15 cellular contexts compared by ENCODE assay signal in the genomic region with DNA sequence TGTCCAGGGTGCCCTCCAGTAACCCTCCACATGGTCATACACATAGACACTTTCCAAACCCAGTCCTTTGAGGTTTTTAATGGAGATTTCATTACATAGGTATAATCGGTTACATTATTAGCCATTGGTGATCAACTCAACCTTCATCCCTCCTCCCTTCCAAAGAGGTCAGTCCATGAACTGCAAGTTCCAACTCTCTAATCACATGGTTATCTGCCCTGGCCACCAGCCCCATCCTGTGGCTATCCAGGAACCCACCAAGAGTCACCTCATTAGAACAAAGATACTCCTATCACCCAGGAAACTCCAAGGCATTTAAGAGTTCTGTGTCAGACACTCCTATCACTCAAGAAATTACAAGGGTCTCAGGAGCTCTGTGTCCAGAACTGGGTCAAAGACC. TPM values are rescaled to one million over a fixed set of nuclear protein-coding genes. Genes with fewer than 3 reads are reported as not detected.
A peak's percentile ranks its signal among the peaks of the same experiment; 100 is the strongest.
DNase-seq lines count a peak whose midpoint lies in the region; ATAC-seq and TF ChIP-seq lines count a peak whose summit lies in the region.
"Had no signal": no experiment of that assay in that cellular context is flagged by ENCODE, and none has a peak within 500 bp of the region (broad histone marks: within the 10 kb centered on the region; RNA-seq: fewer than 3 reads in every experiment).

No MANE protein-coding gene starts in this region.

- H3K4me3 Mint-ChIP-seq in CD4-positive, alpha-beta T cell: no peak overlapping the region
- H3K4me3 Mint-ChIP-seq: activated naive CD8-positive, alpha-beta T cell treated with anti-CD3 and anti-CD28 coated beads for 36 hours; central memory CD8-positive, alpha-beta T cell; WTC11 had no signal

- intact Hi-C loops in CD4-positive, alpha-beta T cell (cut with DNase I, micrococcal nuclease): no loop called here

- H3K9me3 ChIP-seq in CD4-positive, alpha-beta T cell (ENCODE audit: control insufficient read depth, low read length): no peaks in the 10 kb centered on the region
- H3K9me3 ChIP-seq: HAP-1, lower lobe of right lung had no signal

- H3K9me3 Mint-ChIP-seq in CD4-positive, alpha-beta T cell: no peaks in the 10 kb centered on the region
- H3K9me3 Mint-ChIP-seq: activated naive CD8-positive, alpha-beta T cell treated with anti-CD3 and anti-CD28 coated beads for 36 hours; central memory CD8-positive, alpha-beta T cell; WTC11 had no signal

- ATAC-seq in foreskin keratinocyte: no peak
- no peak for ATAC-seq in CD4-positive, alpha-beta T cell (ENCODE audit: poor library complexity)
- ATAC-seq: lower lobe of right lung, WTC11 had no signal

- no peak overlapping the region for H3K27ac Mint-ChIP-seq in CD4-positive, alpha-beta T cell
- H3K27ac Mint-ChIP-seq: activated naive CD8-positive, alpha-beta T cell treated with anti-CD3 and anti-CD28 coated beads for 36 hours; WTC11 had no signal

- CTCF ChIA-PET in CD4-positive, alpha-beta T cell (lab: Charles Lee): no interaction called here

- peaks cover 23% of the 10 kb centered on the region for H3K27me3 Mint-ChIP-seq in CD4-positive, alpha-beta T cell

- H3K27me3 ChIP-seq in foreskin keratinocyte: peaks cover 36% of the 10 kb centered on the region
- no peaks in the 10 kb centered on the region for H3K27me3 ChIP-seq in CD4-positive, alpha-beta T cell (ENCODE audit: control insufficient read depth, insufficient read depth, low read length)

- TF ChIP-seq CTCF in AG10803 (conservative IDR thresholded peaks at IDR 0.05; ENCODE audit: low read length) (peak; percentile 38), foreskin keratinocyte (conservative IDR thresholded peaks at IDR 0.05) (peak; percentile 37)
- no peak for TF ChIP-seq CTCF in CD4-positive, alpha-beta T cell (IDR thresholded peaks at IDR 0.05)

- H3K36me3 Mint-ChIP-seq in CD4-positive, alpha-beta T cell (ENCODE audit: low read depth): no peaks in the 10 kb centered on the region
- H3K36me3 Mint-ChIP-seq: activated naive CD8-positive, alpha-beta T cell treated with anti-CD3 and anti-CD28 coated beads for 36 hours; WTC11 had no signal

- H3K4me1 ChIP-seq in foreskin keratinocyte: no peaks in the 10 kb centered on the region
- H3K4me1 ChIP-seq: HAP-1 had no signal

- no peak overlapping the region for H3K4me3 ChIP-seq in AG10803 (ENCODE audit: low read length)
- H3K4me3 ChIP-seq: HAP-1, lower lobe of right lung, SK-N-MC had no signal

- POLR2A ChIA-PET in CD4-positive, alpha-beta T cell (lab: Charles Lee): no interaction called here

- H3K4me1 Mint-ChIP-seq in CD4-positive, alpha-beta T cell (ENCODE audit: low read depth): no peaks in the 10 kb centered on the region
- H3K4me1 Mint-ChIP-seq: central memory CD8-positive, alpha-beta T cell had no signal

- no peak overlapping the region for H3K27ac ChIP-seq in foreskin keratinocyte
- H3K27ac ChIP-seq in CD4-positive, alpha-beta T cell (ENCODE audit: low read depth, low read length): no peak overlapping the region
- H3K27ac ChIP-seq: C4-2B, lower lobe of right lung, SK-N-MC had no signal

- DNase-seq in AG10803 (ENCODE audit: low read depth) (peak; percentile 31), OCI-M1 (lab: John Stamatoyannopoulos, UW) (peak; percentile 41), foreskin keratinocyte (no peak), hypothalamus (lab: John Stamatoyannopoulos, UW) (no peak)
- DNase-seq in activated CD4-positive, alpha-beta T cell treated with anti-CD3 and anti-CD28 coated beads, Interleukin-2, amount 50 U/mL, for 1 hour: no peak
- no peak for DNase-seq in CD4-positive, alpha-beta T cell
- DNase-seq: activated naive CD8-positive, alpha-beta T cell treated with anti-CD3 and anti-CD28 coated beads for 36 hours; lower lobe of right lung; MM.1S; small intestine had no signal

RNA-seq across cellular contexts. Expression of a gene that starts 12.2 kb away (rescaled TPM):
- not detected in 2 replicates for total RNA-seq in foreskin keratinocyte
- polyA plus RNA-seq in foreskin keratinocyte: not detected in 2 replicates
- total RNA-seq in CD4-positive, alpha-beta T cell: under 1 TPM in 1 of 2 experiments, not detected in 1; 0.22 TPM
- total RNA-seq: activated naive CD8-positive, alpha-beta T cell treated with anti-CD3 and anti-CD28 coated beads for 36 hours had no signal

RNA-seq across cellular contexts. Expression of a gene that starts 26.8 kb away (rescaled TPM):
- total RNA-seq in foreskin keratinocyte: not detected in 2 replicates
- not detected in 2 replicates for polyA plus RNA-seq in foreskin keratinocyte
- not detected for total RNA-seq in CD4-positive, alpha-beta T cell
- total RNA-seq: activated naive CD8-positive, alpha-beta T cell treated with anti-CD3 and anti-CD28 coated beads for 36 hours had no signal

RNA-seq across cellular contexts. Expression of a gene that starts 41.6 kb away (rescaled TPM):
- 167 and 176 TPM in 2 replicates for total RNA-seq in foreskin keratinocyte
- polyA plus RNA-seq in foreskin keratinocyte: 165 and 172 TPM in 2 replicates
- total RNA-seq in CD4-positive, alpha-beta T cell: 10 to 100 TPM in 1 of 2 experiments, 1 to 10 TPM in 1; 9.4 to 10.3 TPM

RNA-seq across cellular contexts. Expression of a gene that starts 48.1 kb away (rescaled TPM):
- total RNA-seq in foreskin keratinocyte: not detected in 2 replicates
- not detected in 2 replicates for polyA plus RNA-seq in foreskin keratinocyte
- total RNA-seq in CD4-positive, alpha-beta T cell: not detected
- total RNA-seq: activated naive CD8-positive, alpha-beta T cell treated with anti-CD3 and anti-CD28 coated beads for 36 hours had no signal

Comparison
In these comparisons a context has a peak if more than half of its experiments do, and no peak if none do; other contexts are left out.
1. DNase-seq: peak in AG10803 (single experiment) and OCI-M1 (single experiment); none in foreskin keratinocyte (0 of 2), activated CD4-positive, alpha-beta T cell treated with anti-CD3 and anti-CD28 coated beads, Interleukin-2, amount 50 U/mL, for 1 hour (single experiment), CD4-positive, alpha-beta T cell (0 of 10) and hypothalamus (0 of 51).
2. RNA of a gene that starts 41.6 kb away (total RNA-seq): 167 to 176 TPM in foreskin keratinocyte; 9.4 to 10.3 TPM in CD4-positive, alpha-beta T cell; every median in the first group is over 10 times any median in the second.